ENCODE assay signal across 11 cellular contexts in the genomic region with DNA sequence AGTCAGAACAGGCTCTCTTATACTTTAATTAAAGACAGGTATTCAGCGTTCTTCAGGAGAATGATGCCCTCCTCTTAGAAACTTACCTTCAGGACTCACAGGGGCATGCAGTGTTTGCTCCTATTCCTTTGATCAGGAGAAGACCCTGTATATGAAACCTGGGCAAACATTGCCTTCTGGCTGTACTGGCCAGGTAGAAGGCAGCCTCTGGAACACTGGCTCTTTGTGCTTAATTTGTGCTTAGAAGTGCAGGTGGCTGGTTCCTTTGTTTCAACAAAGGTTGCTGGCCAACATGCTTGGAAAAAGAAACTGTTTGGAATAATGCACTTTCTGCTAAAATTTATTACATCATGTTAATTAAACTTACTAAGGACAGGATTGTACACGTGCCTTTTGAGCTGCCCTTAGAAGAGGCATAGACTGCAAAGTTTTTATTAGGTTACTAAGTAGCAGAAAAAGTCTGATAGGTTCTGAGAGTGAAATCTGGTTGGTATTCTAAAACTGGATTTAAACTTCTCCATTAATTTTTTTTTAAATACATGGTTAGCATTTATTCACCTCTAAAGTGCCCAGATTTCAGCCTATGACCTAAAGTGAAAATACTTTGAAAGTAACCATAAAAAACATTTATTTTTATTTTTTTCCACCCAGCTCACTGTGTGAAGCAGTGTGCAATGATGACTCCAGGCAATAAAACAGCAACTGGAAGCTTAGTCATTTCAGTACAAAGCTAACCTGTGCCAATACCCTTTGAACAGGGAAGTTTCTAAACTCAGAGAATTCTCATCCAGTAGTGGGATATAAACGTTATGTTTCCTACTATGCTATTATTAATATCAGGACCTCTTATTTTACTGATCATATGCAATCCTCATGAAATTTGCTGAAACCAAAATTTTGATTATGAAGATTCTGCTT. TPM values are rescaled to one million over a fixed set of nuclear protein-coding genes. Genes with fewer than 3 reads are reported as not detected.
A peak's percentile ranks its signal among the peaks of the same experiment; 100 is the strongest.
DNase-seq lines count a peak whose midpoint lies in the region; ATAC-seq, FAIRE-seq and TF ChIP-seq lines count a peak whose summit lies in the region.
"Had no signal": no experiment of that assay in that cellular context is flagged by ENCODE, and none has a peak within 500 bp of the region (broad histone marks: within the 10 kb centered on the region; RNA-seq: fewer than 3 reads in every experiment).

No MANE protein-coding gene starts in this region.

- H3K27me3 ChIP-seq in endothelial cell of umbilical vein (ENCODE audit: control insufficient read depth in 2 of 2, insufficient read depth in 2 of 2, low read length in 2 of 2) (peaks cover 0 to 10% of the 10 kb centered on the region in 2 experiments), small intestine (ENCODE audit: control insufficient read depth in 2 of 2, insufficient read depth in 2 of 2, low read length in 2 of 2) (no peaks in the 10 kb centered on the region), A673 (replicated peaks; ENCODE audit: insufficient read depth, low read depth, low read length, poor library complexity) (no peaks in the 10 kb centered on the region)

- H3K4me1 ChIP-seq in endothelial cell of umbilical vein (ENCODE audit: control insufficient read depth, extremely low read depth, insufficient read depth, low read length), result no peaks in the 10 kb centered on the region
- peaks cover 2 to 11% of the 10 kb centered on the region in 2 donors for H3K4me1 ChIP-seq in small intestine (ENCODE audit: control insufficient read depth in 2 of 2, insufficient read depth in 1 of 2, low read depth in 1 of 2, low read length in 1 of 2)
- no peaks in the 10 kb centered on the region for H3K4me1 ChIP-seq in A673 (ENCODE audit: insufficient read depth, low read length, poor library complexity, severe bottlenecking)

- no peaks in the 10 kb centered on the region for H3K36me3 ChIP-seq in endothelial cell of umbilical vein (ENCODE audit: control insufficient read depth in 2 of 2, extremely low read depth in 1 of 2, insufficient read depth in 2 of 2, low read length in 2 of 2)
- H3K36me3 ChIP-seq in small intestine (ENCODE audit: control insufficient read depth in 2 of 2, insufficient read depth in 2 of 2, low read length in 2 of 2), result peaks cover 0 to 2% of the 10 kb centered on the region in 2 donors
- H3K36me3 ChIP-seq in A673 (ENCODE audit: insufficient read depth, low read length, poor library complexity, severe bottlenecking), result no peaks in the 10 kb centered on the region

- no peak overlapping the region for H2AFZ ChIP-seq in endothelial cell of umbilical vein (ENCODE audit: low read depth, low read length)

- CTCF ChIA-PET in endothelial cell of umbilical vein (lab: Charles Lee), result interaction anchor here (0.6 to 1.5 kb wide), 5 partner anchors 8 to 35 kb away, joined by 3 to 6 read pairs (median 4); no protein-coding TSS in a partner anchor
- CTCF ChIA-PET in A673 (lab: Charles Lee), result no interaction called here

- H3K4me2 ChIP-seq in endothelial cell of umbilical vein (ENCODE audit: insufficient read depth, low read length), result no peak overlapping the region

- peak; percentile 47 to 82 for DNase-seq in NCI-H2081 (lab: John Stamatoyannopoulos, UW)
- DNase-seq in endothelial cell of umbilical vein (ENCODE audit: low read depth, low spot score), result peak; percentile 55
- peak; percentile 80 for DNase-seq in small intestine
- no peak for DNase-seq in A673 (ENCODE audit: low spot score)
- DNase-seq in COLO829 (ENCODE audit: low spot score), result no peak
- no peak for DNase-seq in stimulated activated CD4-positive, alpha-beta T cell treated with anti-CD3 and anti-CD28 coated beads, Interleukin-4, amount 100 ng/mL, for 24 hours
- DNase-seq: activated CD4-positive, alpha-beta T cell treated with anti-CD3 and anti-CD28 coated beads, Interleukin-2, amount 50 U/mL, for 1 hour; caudate nucleus; kidney glomerular epithelial cell had no signal

- no peak overlapping the region for H3K4me3 ChIP-seq in endothelial cell of umbilical vein (replicated peaks in 1 of 3; ENCODE audit: insufficient read depth in 1 of 3, low read depth in 1 of 3, low read length in 3 of 3)
- H3K4me3 ChIP-seq in small intestine (ENCODE audit: low read depth in 1 of 2, low read length in 2 of 2), result no peak overlapping the region
- no peak overlapping the region for H3K4me3 ChIP-seq in A673 (ENCODE audit: low read depth, low read length, poor library complexity, severe bottlenecking)

- H3K9ac ChIP-seq in endothelial cell of umbilical vein (replicated peaks; ENCODE audit: extremely low read depth, insufficient read depth, low read length), result no peak overlapping the region

- intact Hi-C loops in endothelial cell of umbilical vein (cut with micrococcal nuclease), result no loop called here
- intact Hi-C loops in A673 (cut with micrococcal nuclease; ENCODE audit: unreplicated experiment), result no loop called here

- TF ChIP-seq CTCF in endothelial cell of umbilical vein (IDR thresholded peaks at IDR 0.05; ENCODE audit: extremely low read depth in 1 of 2, insufficient read depth in 1 of 2, low read depth in 1 of 2, low read length in 2 of 2) (no peak), A673 (conservative IDR thresholded peaks at IDR 0.05; ENCODE audit: low read depth, low read length) (no peak)

- H4K20me1 ChIP-seq in endothelial cell of umbilical vein (replicated peaks; ENCODE audit: control insufficient read depth, extremely low read depth, insufficient read depth, low read length), result no peaks in the 10 kb centered on the region

- H3K9me3 ChIP-seq in endothelial cell of umbilical vein (replicated peaks; ENCODE audit: control insufficient read depth, insufficient read depth, low read length) (no peaks in the 10 kb centered on the region), small intestine (ENCODE audit: control insufficient read depth, low read depth) (no peaks in the 10 kb centered on the region), A673 (ENCODE audit: low read depth, low read length, poor library complexity, severe bottlenecking) (no peaks in the 10 kb centered on the region)

- ATAC-seq in GM19463 (IDR thresholded peaks at IDR 0.05; ENCODE audit: unreplicated experiment) (peak; percentile 33), GM19328 (IDR thresholded peaks at IDR 0.05; ENCODE audit: unreplicated experiment) (no peak)

- FAIRE-seq in endothelial cell of umbilical vein (lab: Jason Lieb, UNC) (no peak), small intestine (lab: Jason Lieb, UNC) (peak; percentile 39)

- dilution Hi-C loops in endothelial cell of umbilical vein (cut with MboI; ENCODE audit: extremely low pct_ligation_motif_present, low sequenced_read_pairs), result no loop called here

- no peaks in the 10 kb centered on the region for H3K79me2 ChIP-seq in endothelial cell of umbilical vein (ENCODE audit: control insufficient read depth, insufficient read depth, low read length)

- H3K9me1 ChIP-seq in endothelial cell of umbilical vein (replicated peaks; ENCODE audit: control insufficient read depth, extremely low read depth, insufficient read depth, low read length), result no peaks in the 10 kb centered on the region

- WGBS in small intestine, 3 donors, result 15 to 50% (median 32%) methylated on average over 3 of the region's 3 CpGs

- BruUV-seq in endothelial cell of umbilical vein (replicated peaks; lab: Mats Ljungman, UMichigan), result no TSS peak
- BruUV-seq in A673 (replicated peaks; lab: Mats Ljungman, UMichigan), result no TSS peak

- H3K27ac ChIP-seq in endothelial cell of umbilical vein (ENCODE audit: insufficient read depth, low read depth, low read length) (no peak overlapping the region), small intestine (ENCODE audit: low read depth in 1 of 2, low read length in 1 of 2) (peak overlapping the region; percentile 64 to 80), A673 (ENCODE audit: low read depth, low read length, poor library complexity, severe bottlenecking) (no peak overlapping the region)

- TF ChIP-seq POLR2A in endothelial cell of umbilical vein (IDR thresholded peaks at IDR 0.05; ENCODE audit: low read depth, low read length), result no peak

- POLR2A ChIA-PET in endothelial cell of umbilical vein (lab: Charles Lee), result no interaction called here
- POLR2A ChIA-PET in A673 (lab: Charles Lee; ENCODE audit: low non-redundant PET), result no interaction called here

TF ChIP-seq in endothelial cell of umbilical vein, 7 proteins besides CTCF, POLR2A, EP300 and RAD21:
- no peak for TF ChIP-seq MAX (IDR thresholded peaks at IDR 0.05; ENCODE audit: insufficient read depth, insufficient read length)
- TF ChIP-seq MYC (IDR thresholded peaks at IDR 0.05; ENCODE audit: low read depth, low read length), result no peak
- no peak for TF ChIP-seq FOS (IDR thresholded peaks at IDR 0.05; ENCODE audit: borderline replicate concordance, insufficient read depth, low read length)
- TF ChIP-seq GATA2 (IDR thresholded peaks at IDR 0.05; ENCODE audit: insufficient read depth, insufficient read length, low read depth, low read length), result no peak
- no peak for TF ChIP-seq POLR2AphosphoS5 (IDR thresholded peaks at IDR 0.05; ENCODE audit: insufficient read depth, low read depth, low read length)
- TF ChIP-seq JUN (IDR thresholded peaks at IDR 0.05; ENCODE audit: borderline replicate concordance, insufficient read depth, insufficient read length, low read depth), result no peak
- no peak for TF ChIP-seq EZH2 (IDR thresholded peaks at IDR 0.05; ENCODE audit: borderline replicate concordance, low read depth, low read length, severe bottlenecking)

RNA-seq across cellular contexts. Expression of gene RASSF6, which starts 11.3 kb away (rescaled TPM):
- total RNA-seq in endothelial cell of umbilical vein (not detected in 2 replicates), A673 (2021) (not detected in 2 replicates)
- polyA plus RNA-seq in endothelial cell of umbilical vein (not detected in 2 replicates), small intestine (10 to 100 TPM in 2 of 3 donors, 1 to 10 TPM in 1; 4.1 to 16.3 (median 14.6) TPM)
- polyA plus RNA-seq in endothelial cell of umbilical vein (2011; cell fraction: cytosol; rRNA removed), result not detected in 2 replicates
- polyA plus RNA-seq in endothelial cell of umbilical vein (2011; cell fraction: nucleus; rRNA removed), result not detected in 2 replicates
- not detected in 2 replicates for polyA plus RNA-seq in endothelial cell of umbilical vein (2012)
- polyA minus RNA-seq in endothelial cell of umbilical vein, result not detected in 2 replicates
- polyA minus RNA-seq in endothelial cell of umbilical vein (2011; cell fraction: cytosol; rRNA and poly(A)+ RNA removed), result not detected
- polyA minus RNA-seq in endothelial cell of umbilical vein (2011; cell fraction: nucleus; rRNA and poly(A)+ RNA removed), result not detected in 2 replicates

Comparison
In these comparisons a context has a peak if more than half of its experiments do, and no peak if none do; other contexts are left out.
1. DNase-seq: peak in NCI-H2081 (2 of 2), endothelial cell of umbilical vein (single experiment) and small intestine (single experiment); none in A673 (single experiment), COLO829 (single experiment) and stimulated activated CD4-positive, alpha-beta T cell treated with anti-CD3 and anti-CD28 coated beads, Interleukin-4, amount 100 ng/mL, for 24 hours (single experiment).
2. H3K27ac ChIP-seq: peak in small intestine (2 of 2); none in endothelial cell of umbilical vein (single experiment) and A673 (single experiment).